ENCODE assay signal across 12 cellular contexts in the genomic region with DNA sequence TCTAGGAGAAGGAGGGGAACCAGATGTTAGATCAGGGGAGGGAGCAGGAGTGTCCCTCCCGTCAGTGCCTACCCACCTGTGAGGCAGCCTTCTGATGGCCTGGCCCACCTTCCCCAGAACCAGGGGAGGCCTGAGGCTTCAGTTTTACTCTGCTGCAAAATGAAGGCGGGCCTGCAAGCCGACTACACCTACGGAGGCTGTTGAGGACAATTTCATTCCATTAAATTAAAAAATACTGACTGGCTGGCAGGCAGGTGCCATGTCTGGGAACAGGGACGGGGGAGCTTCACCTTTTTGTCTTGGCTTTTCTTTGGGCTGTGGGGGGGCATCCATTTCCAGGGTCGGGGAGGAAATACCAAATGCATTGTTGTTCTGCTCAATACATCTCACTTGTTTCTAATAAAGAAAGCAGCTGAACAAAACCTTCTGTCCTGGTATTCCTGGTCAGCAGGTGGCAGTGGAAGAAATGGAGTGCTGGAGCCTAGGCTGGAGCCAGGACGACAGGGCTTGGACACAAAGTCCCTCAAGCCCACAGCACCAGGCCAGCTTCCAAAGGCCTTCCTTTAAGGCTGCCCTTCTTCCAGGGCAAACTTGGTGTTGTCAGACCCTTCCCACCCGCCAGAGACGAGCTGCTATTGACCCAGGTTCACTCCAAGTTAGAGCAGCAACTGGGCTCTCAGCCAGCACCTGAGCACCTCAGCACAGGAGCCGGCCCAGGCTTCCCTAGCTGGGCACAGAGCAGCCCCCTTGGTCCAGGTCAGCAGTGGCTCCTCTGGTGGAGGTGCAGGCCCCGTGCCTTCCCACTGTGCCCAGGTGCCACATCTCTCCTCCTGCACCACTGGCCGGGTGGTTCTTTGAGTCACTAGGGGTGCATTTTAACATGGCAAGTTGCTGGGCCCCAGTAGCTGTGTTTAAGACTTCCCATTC. TPM values are rescaled to one million over a fixed set of nuclear protein-coding genes. Genes with fewer than 3 reads are reported as not detected.
DNase-seq lines count a peak whose midpoint lies in the region; ATAC-seq and TF ChIP-seq lines count a peak whose summit lies in the region.
"Had no signal": no experiment of that assay in that cellular context is flagged by ENCODE, and none has a peak within 500 bp of the region (broad histone marks: within the 10 kb centered on the region; RNA-seq: fewer than 3 reads in every experiment).

No MANE protein-coding gene starts in this region.

- ATAC-seq in heart right ventricle, result no peak
- ATAC-seq in Right ventricle myocardium inferior, result no peak
- peak; percentile 24 to 56 (median 39) for ATAC-seq in right lobe of liver
- no peak for ATAC-seq in GM19328 (IDR thresholded peaks at IDR 0.05; ENCODE audit: unreplicated experiment)
- ATAC-seq in HG03039 (IDR thresholded peaks at IDR 0.05; ENCODE audit: unreplicated experiment), result no peak
- ATAC-seq in GM18505 (IDR thresholded peaks at IDR 0.05; ENCODE audit: unreplicated experiment), result no peak

- TF ChIP-seq POLR2A in right lobe of liver (IDR thresholded peaks at IDR 0.05) (no peak), GM18505 (IDR thresholded peaks at IDR 0.05; ENCODE audit: borderline replicate concordance, extremely low read depth, insufficient read depth, insufficient read length) (no peak)

- H3K4me1 ChIP-seq in heart right ventricle (peaks cover 9 to 87% (median 43%) of the 10 kb centered on the region in 9 donors), right lobe of liver (peaks cover 0 to 4% (median 0%) of the 10 kb centered on the region in 4 donors)

- intact Hi-C loops in heart right ventricle (cut with DNase I) (loop anchor here in 1 of 10 donors (10.0 kb wide), 1 partner anchor 334 kb away; no protein-coding TSS in a partner anchor), Right ventricle myocardium inferior (cut with DNase I) (loop anchor here (10.0 kb wide), 1 partner anchor 334 kb away; no protein-coding TSS in a partner anchor), right lobe of liver (cut with DNase I) (loop anchor here in 1 of 2 donors (10.0 kb wide), 1 partner anchor 74 kb away; no protein-coding TSS in a partner anchor)

- H3K9me3 ChIP-seq in heart right ventricle (no peaks in the 10 kb centered on the region), right lobe of liver (no peaks in the 10 kb centered on the region)
- H3K9me3 ChIP-seq: suprapubic skin had no signal

- DNase-seq in heart right ventricle (no peak), Right ventricle myocardium inferior (ENCODE audit: missing footprints) (no peak), coronary artery (ENCODE audit: low spot score) (no peak), right lobe of liver (peak in 1 of 3 donors; percentile 55), NCI-H1417 treated with DMSO at 0.1 percent for 48 hours (lab: John Stamatoyannopoulos, UW) (no peak)
- DNase-seq: activated CD4-positive, alpha-beta T cell treated with anti-CD3 and anti-CD28 coated beads for 1 hour; mesenchymal stem cell; NCI-H748 treated with DMSO at 0.1 percent for 48 hours had no signal

- H3K36me3 ChIP-seq in heart right ventricle (peaks cover 0 to 73% (median 35%) of the 10 kb centered on the region in 9 donors), right lobe of liver (peaks cover 0 to 44% (median 25%) of the 10 kb centered on the region in 4 donors)

- TF ChIP-seq CTCF in heart right ventricle (IDR thresholded peaks at IDR 0.05) (peak in 5 of 9 donors; percentile 7 to 37 (median 28)), coronary artery (IDR thresholded peaks at IDR 0.05) (no peak), right lobe of liver (IDR thresholded peaks at IDR 0.05) (peak in 1 of 4 donors; percentile 8)

- no peaks in the 10 kb centered on the region for H3K27me3 ChIP-seq in heart right ventricle
- no peaks in the 10 kb centered on the region for H3K27me3 ChIP-seq in right lobe of liver
- H3K27me3 ChIP-seq: suprapubic skin had no signal

- H3K27ac ChIP-seq in heart right ventricle (peak overlapping the region in 9 of 10 donors; percentile 20 to 94 (median 85)), coronary artery (peak overlapping the region; percentile 24 to 87), right lobe of liver (no peak overlapping the region)
- H3K27ac ChIP-seq: suprapubic skin had no signal

- H3K4me3 ChIP-seq in heart right ventricle (no peak overlapping the region), coronary artery (no peak overlapping the region), right lobe of liver (no peak overlapping the region)
- H3K4me3 ChIP-seq: suprapubic skin had no signal

- 62 to 67% methylated on average over 12 of the region's 12 CpGs for WGBS in heart right ventricle, 2 donors
- WGBS in right lobe of liver (ENCODE audit: insufficient coverage, low coverage, low lambda C conversion rate, missing lambda C conversion rate), result 62% methylated on average over 5 of the region's 12 CpGs

RNA-seq across cellular contexts. Expression of gene PLCD3, which starts 23.5 kb away (rescaled TPM):
- 100 to 1,000 TPM in 9 of 10 donors, 10 to 100 TPM in 1; 87.2 to 188 (median 115) TPM for total RNA-seq in heart right ventricle
- polyA plus RNA-seq in heart right ventricle, result 10 to 100 TPM; 44.6 to 72.3 TPM
- total RNA-seq in Right ventricle myocardium inferior, result 200 TPM
- 10 to 100 TPM in 1 of 6 experiments, 1 to 10 TPM in 5; 2.0 to 26.4 (median 3.0) TPM for total RNA-seq in right lobe of liver

RNA-seq across cellular contexts. Expression of gene ACBD4, which starts 26.6 kb away (rescaled TPM):
- total RNA-seq in heart right ventricle (1 to 10 TPM; 6.1 to 9.7 (median 7.3) TPM), Right ventricle myocardium inferior (6.7 TPM), right lobe of liver (10 to 100 TPM; 24.0 to 78.9 (median 56.9) TPM)
- polyA plus RNA-seq in heart right ventricle, result 10 to 100 TPM in 1 of 2 donors, 1 to 10 TPM in 1; 4.2 to 16.7 TPM

RNA-seq across cellular contexts. Expression of gene HEXIM1, which starts 39.4 kb away (rescaled TPM):
- 10 to 100 TPM; 17.0 to 37.4 (median 20.1) TPM for total RNA-seq in heart right ventricle
- polyA plus RNA-seq in heart right ventricle, result 10 to 100 TPM in 1 of 2 donors, 1 to 10 TPM in 1; 8.4 to 11.0 TPM
- total RNA-seq in Right ventricle myocardium inferior, result 33.1 TPM
- total RNA-seq in right lobe of liver, result 10 to 100 TPM; 14.0 to 27.1 (median 19.6) TPM

RNA-seq across cellular contexts. Expression of gene NMT1, which starts 47.7 kb away (rescaled TPM):
- 100 to 1,000 TPM in 1 of 10 donors, 10 to 100 TPM in 9; 60.6 to 110 (median 74.4) TPM for total RNA-seq in heart right ventricle
- polyA plus RNA-seq in heart right ventricle, result 10 to 100 TPM; 40.9 to 68.5 TPM
- total RNA-seq in Right ventricle myocardium inferior, result 96.0 TPM
- 10 to 100 TPM; 50.8 to 76.7 (median 72.0) TPM for total RNA-seq in right lobe of liver

RNA-seq across cellular contexts. Expression of gene HEXIM2, which starts 52.8 kb away (rescaled TPM):
- total RNA-seq in heart right ventricle (10 to 100 TPM in 1 of 10 donors, 1 to 10 TPM in 9; 4.6 to 10.3 (median 6.3) TPM), Right ventricle myocardium inferior (9.0 TPM), right lobe of liver (10 to 100 TPM in 1 of 6 experiments, 1 to 10 TPM in 5; 2.6 to 13.5 (median 5.4) TPM)
- 1 to 10 TPM; 3.0 to 6.4 TPM for polyA plus RNA-seq in heart right ventricle

Comparison
In these comparisons a context has a peak if more than half of its experiments do, and no peak if none do; other contexts are left out.
1. ATAC-seq: peak in right lobe of liver (4 of 4); none in heart right ventricle (0 of 8), Right ventricle myocardium inferior (single experiment), GM19328 (single experiment), HG03039 (single experiment) and GM18505 (single experiment).
2. H3K27ac ChIP-seq: peak in heart right ventricle (9 of 10) and coronary artery (2 of 2); none in right lobe of liver (0 of 3).